In the genomic region with DNA sequence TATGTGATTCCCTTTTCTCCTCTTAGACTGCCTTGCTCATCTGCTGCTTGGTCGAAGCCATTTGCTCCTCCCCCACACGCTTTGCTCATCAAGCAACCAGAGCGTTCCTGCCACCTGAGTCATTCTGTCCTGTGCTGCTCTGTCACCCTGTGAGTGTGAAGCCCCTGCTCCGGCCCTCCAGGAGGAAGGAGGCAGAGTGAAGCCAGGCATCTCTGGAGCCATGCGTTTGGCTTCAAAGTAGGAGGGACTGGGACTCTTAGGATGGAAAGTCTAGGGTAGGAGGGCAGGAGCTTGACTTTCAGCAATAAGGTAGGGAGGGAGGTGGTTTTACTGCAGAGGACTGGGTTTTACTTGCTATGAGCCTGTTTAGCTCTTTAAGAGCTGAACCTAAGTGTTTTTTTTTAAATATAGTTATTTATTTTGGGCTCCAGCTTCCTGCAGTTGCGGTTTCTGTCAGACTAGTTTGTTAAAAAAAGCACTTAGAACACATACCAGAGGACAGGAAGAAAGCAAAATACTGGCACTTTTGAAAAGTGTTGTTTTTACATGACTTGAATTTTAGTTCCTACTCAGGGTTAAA, we compare ENCODE assay signal across 8 cellular contexts.
DNase-seq lines count a peak whose midpoint lies in the region; ATAC-seq and TF ChIP-seq lines count a peak whose summit lies in the region.

No MANE protein-coding gene starts in this region.

- H3K27ac ChIP-seq in mesodermal cell (ENCODE audit: low read depth, low read length, severe bottlenecking), result peak overlapping the region; percentile 100

- intact Hi-C loops in Caco-2 (cut with micrococcal nuclease; ENCODE audit: unreplicated experiment), result loop anchor here (1.0 kb wide), 3 partner anchors 7 to 42 kb away; no protein-coding TSS in a partner anchor

- no peaks in the 10 kb centered on the region for H3K27me3 Mint-ChIP-seq in Caco-2 (ENCODE audit: insufficient read depth, unreplicated experiment)

- in situ Hi-C loops in G401 (cut with HindIII; ENCODE audit: low sequenced_read_pairs), result no loop called here

- POLR2A ChIA-PET in Caco-2 (lab: Charles Lee), result no interaction called here

- H3K9me3 ChIP-seq in Caco-2 (no peaks in the 10 kb centered on the region), mesodermal cell (ENCODE audit: control insufficient read depth, low read length) (peaks cover 3% of the 10 kb centered on the region)

- no peaks in the 10 kb centered on the region for H3K27me3 ChIP-seq in Caco-2 (replicated peaks; ENCODE audit: control insufficient read depth, insufficient read depth, low read length)

- no peaks in the 10 kb centered on the region for H3K9me3 Mint-ChIP-seq in Caco-2 (ENCODE audit: unreplicated experiment)

- H3K36me3 ChIP-seq in Caco-2 (ENCODE audit: control insufficient read depth, insufficient read depth, low read length), result no peaks in the 10 kb centered on the region
- no peaks in the 10 kb centered on the region for H3K36me3 ChIP-seq in mesodermal cell (ENCODE audit: control insufficient read depth, insufficient read depth, low read length)

- H3K27ac Mint-ChIP-seq in Caco-2 (ENCODE audit: unreplicated experiment), result peak overlapping the region; percentile 88

- H3K4me1 ChIP-seq in Caco-2 (peaks cover 24% of the 10 kb centered on the region), mesodermal cell (ENCODE audit: control insufficient read depth, insufficient read depth, low read length, poor library complexity, severe bottlenecking) (peaks cover 33% of the 10 kb centered on the region)

- H3K4me3 ChIP-seq in Caco-2 (ENCODE audit: low read depth, low read length) (no peak overlapping the region), WI38 (ENCODE audit: low read depth, low read length) (peak overlapping the region; percentile 14), cardiac fibroblast (replicated peaks in 1 of 2; ENCODE audit: low read depth in 2 of 2, low read length in 2 of 2) (no peak overlapping the region), mesodermal cell (ENCODE audit: extremely low read depth, insufficient read depth, low read length, poor library complexity, severe bottlenecking) (no peak overlapping the region)

- peaks cover 35% of the 10 kb centered on the region for H3K4me1 Mint-ChIP-seq in Caco-2 (ENCODE audit: low read depth, unreplicated experiment)

- peak; percentile 84 for ATAC-seq in GM21447 (IDR thresholded peaks at IDR 0.05; ENCODE audit: unreplicated experiment)

- peaks cover 2% of the 10 kb centered on the region for H3K36me3 Mint-ChIP-seq in Caco-2 (ENCODE audit: insufficient read depth, unreplicated experiment)

- WGBS in mesodermal cell (ENCODE audit: insufficient coverage in 2 of 2), 2 experiments, result 5 to 9% methylated on average over 5 to 6 of the region's 6 CpGs

- DNase-seq in Caco-2 (peak; percentile 77 to 86), HT1080 (ENCODE audit: low read depth) (peak; percentile 97), cardiac fibroblast (ENCODE audit: low read depth in 2 of 2) (peak; percentile 74 to 95), G401 (ENCODE audit: low spot score) (no peak)
- peak; percentile 44 to 70 for DNase-seq in stimulated activated CD8-positive, alpha-beta memory T cell treated with anti-CD3 and anti-CD28 coated beads, Interleukin-4, amount 100 ng/mL, for 4 hours (ENCODE audit: low read depth in 2 of 2, low spot score in 1 of 2)

- H3K4me3 Mint-ChIP-seq in Caco-2 (ENCODE audit: unreplicated experiment), result peak overlapping the region; percentile 58

- BruUV-seq in Caco-2 (replicated peaks; lab: Mats Ljungman, UMichigan), result TSS peak; percentile 49

- CTCF ChIA-PET in Caco-2 (lab: Charles Lee), result interaction anchor here (1.7 kb wide), 1 partner anchor 42 kb away, joined by 4 read pairs; no protein-coding TSS in a partner anchor

- TF ChIP-seq CTCF in Caco-2 (IDR thresholded peaks at IDR 0.05; ENCODE audit: insufficient read depth in 1 of 2, low read depth in 1 of 2, low read length in 1 of 2, severe bottlenecking in 1 of 2, unreplicated experiment in 1 of 2) (no peak), WI38 (IDR thresholded peaks at IDR 0.05; ENCODE audit: low read depth, low read length) (no peak), cardiac fibroblast (IDR thresholded peaks at IDR 0.05; ENCODE audit: low read depth, low read length) (no peak)
